ENCODE assay signal across 13 cellular contexts in the genomic region with DNA sequence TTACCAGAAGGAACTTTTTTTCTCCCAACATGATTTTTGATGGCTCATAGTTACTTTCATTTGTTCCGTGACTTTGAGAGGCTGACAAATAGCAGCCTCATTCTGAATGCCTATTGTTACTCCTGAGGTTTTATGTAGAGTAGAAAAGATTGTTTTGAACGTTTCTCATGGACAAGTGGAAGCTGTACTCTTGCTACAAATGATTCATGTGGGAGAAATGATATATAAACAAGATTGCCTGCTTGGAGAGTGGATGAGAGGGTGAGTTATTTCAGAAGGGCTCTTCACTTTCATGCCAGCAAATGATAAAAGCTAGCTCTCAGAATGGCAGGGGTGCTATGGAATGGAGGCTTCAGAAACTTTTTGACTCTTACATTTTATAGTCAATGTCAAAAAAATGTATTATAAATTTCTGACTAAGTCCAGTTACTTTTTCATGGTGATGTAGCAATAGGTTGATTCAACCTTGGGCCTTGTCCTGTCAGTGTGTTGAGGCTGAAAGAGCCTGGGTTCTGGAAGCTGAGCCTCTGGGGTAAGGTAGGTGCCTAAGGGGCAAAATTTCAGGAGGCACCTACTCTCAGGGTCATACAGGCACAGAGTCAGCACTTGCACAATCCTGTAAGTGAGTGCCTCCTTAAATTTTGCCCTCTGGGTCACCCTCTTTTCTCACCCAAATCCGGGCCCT. TPM values are rescaled to one million over a fixed set of nuclear protein-coding genes. Genes with fewer than 3 reads are reported as not detected.
DNase-seq lines count a peak whose midpoint lies in the region; ATAC-seq and TF ChIP-seq lines count a peak whose summit lies in the region.
"Had no signal": no experiment of that assay in that cellular context is flagged by ENCODE, and none has a peak within 500 bp of the region (broad histone marks: within the 10 kb centered on the region; RNA-seq: fewer than 3 reads in every experiment).

No MANE protein-coding gene starts in this region.

- no peak overlapping the region for H3K27ac Mint-ChIP-seq in nephron progenitor cell
- H3K27ac Mint-ChIP-seq in activated naive CD8-positive, alpha-beta T cell treated with anti-CD3 and anti-CD28 coated beads for 36 hours: no peak overlapping the region

- no peaks in the 10 kb centered on the region for H3K4me1 Mint-ChIP-seq in nephron progenitor cell
- no peaks in the 10 kb centered on the region for H3K4me1 Mint-ChIP-seq in activated naive CD8-positive, alpha-beta T cell treated with anti-CD3 and anti-CD28 coated beads for 36 hours

- no peaks in the 10 kb centered on the region for H3K9me3 Mint-ChIP-seq in nephron progenitor cell
- no peaks in the 10 kb centered on the region for H3K9me3 Mint-ChIP-seq in activated naive CD8-positive, alpha-beta T cell treated with anti-CD3 and anti-CD28 coated beads for 36 hours

- H3K27me3 Mint-ChIP-seq in nephron progenitor cell (ENCODE audit: low read depth, poor library complexity): peaks cover 25% of the 10 kb centered on the region
- H3K27me3 Mint-ChIP-seq in activated naive CD8-positive, alpha-beta T cell treated with anti-CD3 and anti-CD28 coated beads for 36 hours: peaks cover 9% of the 10 kb centered on the region

- TF ChIP-seq CTCF in nephron progenitor cell (IDR thresholded peaks at IDR 0.05): no peak

- H3K36me3 Mint-ChIP-seq in nephron progenitor cell (ENCODE audit: low read depth): no peaks in the 10 kb centered on the region
- no peaks in the 10 kb centered on the region for H3K36me3 Mint-ChIP-seq in activated naive CD8-positive, alpha-beta T cell treated with anti-CD3 and anti-CD28 coated beads for 36 hours

- DNase-seq in A172 (ENCODE audit: low spot score) (peak; percentile 67), HS-5 (ENCODE audit: low read depth) (peak; percentile 68), amniotic stem cell (lab: John Stamatoyannopoulos, UW) (peak; percentile 46), kidney glomerular epithelial cell (lab: John Stamatoyannopoulos, UW) (peak; percentile 76), nephron progenitor cell (no peak)
- DNase-seq in activated naive CD8-positive, alpha-beta T cell treated with anti-CD3 and anti-CD28 coated beads for 36 hours: no peak
- DNase-seq in stimulated activated CD4-positive, alpha-beta T cell treated with anti-CD3 and anti-CD28 coated beads, Interleukin-4, amount 100 ng/mL, for 1 hour: no peak
- DNase-seq: body of pancreas; esophagus squamous epithelium; NCI-H1694 treated with DMSO at 0.1 percent for 48 hours; stimulated activated CD4-positive, alpha-beta T cell treated with anti-CD3 and anti-CD28 coated beads, Interleukin-2, amount 100 ng/mL, for 24 hours; stimulated activated naive CD4-positive, alpha-beta T cell treated with Interleukin-2 at 50 U/mL for 16 hours had no signal

- ATAC-seq in GM21423 (IDR thresholded peaks at IDR 0.05; ENCODE audit: unreplicated experiment): no peak
- ATAC-seq: body of pancreas had no signal

- no peak overlapping the region for H3K4me3 Mint-ChIP-seq in nephron progenitor cell
- H3K4me3 Mint-ChIP-seq in activated naive CD8-positive, alpha-beta T cell treated with anti-CD3 and anti-CD28 coated beads for 36 hours: no peak overlapping the region

RNA-seq across cellular contexts. Expression of a gene that starts 19.4 kb away (rescaled TPM):
- total RNA-seq in A172 (2014; rRNA removed; shearing (Covaris generic)): 73.6 and 82.2 TPM in 2 replicates
- 10 to 100 TPM; 26.1 to 26.3 TPM for total RNA-seq in activated naive CD8-positive, alpha-beta T cell treated with anti-CD3 and anti-CD28 coated beads for 36 hours

Comparison
In these comparisons a context has a peak if more than half of its experiments do, and no peak if none do; other contexts are left out.
1. DNase-seq: peak in A172 (single experiment), HS-5 (single experiment), amniotic stem cell (single experiment) and kidney glomerular epithelial cell (single experiment); none in nephron progenitor cell (single experiment), activated naive CD8-positive, alpha-beta T cell treated with anti-CD3 and anti-CD28 coated beads for 36 hours (single experiment) and stimulated activated CD4-positive, alpha-beta T cell treated with anti-CD3 and anti-CD28 coated beads, Interleukin-4, amount 100 ng/mL, for 1 hour (single experiment).